Comparison of ENCODE assay signal across 9 cellular contexts in the genomic region with DNA sequence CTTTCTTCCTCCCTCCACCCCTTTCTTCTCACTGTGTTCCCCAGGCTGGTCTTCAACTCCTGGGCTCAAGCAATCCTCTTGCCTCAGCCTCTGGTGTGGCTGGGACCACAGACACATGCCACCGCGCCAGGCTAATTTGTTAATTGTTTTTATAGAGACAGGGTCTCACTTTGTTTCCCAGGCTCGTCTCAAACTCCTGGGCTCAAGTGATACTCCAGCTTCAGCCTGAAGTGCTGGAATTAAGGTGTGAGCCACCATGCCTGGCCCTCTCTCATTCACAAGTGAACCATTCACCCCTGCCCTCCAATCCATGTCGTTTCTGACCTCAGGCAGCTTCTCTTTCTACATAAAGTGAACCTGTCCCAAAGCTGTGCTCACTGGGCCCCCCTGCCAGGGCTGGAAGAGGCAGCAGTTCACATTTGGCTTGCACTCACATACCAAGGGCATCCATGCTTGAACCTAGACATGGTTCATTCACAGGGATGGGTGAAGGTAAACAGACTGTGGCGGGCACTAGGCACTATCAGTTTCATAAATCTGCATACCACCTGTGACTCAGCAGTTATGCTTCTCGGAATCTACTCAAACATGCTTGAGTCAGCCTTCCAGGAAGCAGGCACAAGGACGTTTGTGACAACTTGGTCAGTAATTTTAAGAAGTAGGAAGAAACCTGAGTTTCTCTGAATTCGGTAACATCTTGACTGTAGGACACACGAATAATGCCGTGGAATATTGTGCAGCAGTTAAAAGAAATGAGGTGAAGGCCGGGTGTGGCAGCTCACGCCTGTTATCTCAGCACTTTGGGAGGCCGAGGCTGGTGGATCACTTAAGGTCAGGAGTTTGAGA. TPM values are rescaled to one million over a fixed set of nuclear protein-coding genes. Genes with fewer than 3 reads are reported as not detected.
DNase-seq lines count a peak whose midpoint lies in the region; ATAC-seq, FAIRE-seq and TF ChIP-seq lines count a peak whose summit lies in the region.
"Had no signal": no experiment of that assay in that cellular context is flagged by ENCODE, and none has a peak within 500 bp of the region (broad histone marks: within the 10 kb centered on the region; RNA-seq: fewer than 3 reads in every experiment).

No MANE protein-coding gene starts in this region.

- peaks cover 38% of the 10 kb centered on the region for H3K4me1 Mint-ChIP-seq in activated naive CD8-positive, alpha-beta T cell (ENCODE audit: low read depth)
- peaks cover 62% of the 10 kb centered on the region for H3K4me1 Mint-ChIP-seq in stimulated activated effector memory CD8-positive, alpha-beta T cell treated with anti-CD3 and anti-CD28 coated beads, Interleukin-12 subunit alpha, Interleukin-12 subunit beta, amount 100 ng/mL, for 72 hours

- POLR2A ChIA-PET in RWPE1 (lab: Yijun Ruan, JAX; ENCODE audit: low non-redundant PET): interaction anchor here (0.6 kb wide), 1 partner anchor 35 kb away, joined by 3 read pairs; a partner anchor contains a TSS

- H3K4me3 Mint-ChIP-seq in activated naive CD8-positive, alpha-beta T cell: peak overlapping the region; percentile 43
- H3K4me3 Mint-ChIP-seq in stimulated activated effector memory CD8-positive, alpha-beta T cell treated with anti-CD3 and anti-CD28 coated beads, Interleukin-12 subunit alpha, Interleukin-12 subunit beta, amount 100 ng/mL, for 72 hours: peak overlapping the region; percentile 65

- H3K4me1 ChIP-seq in kidney (ENCODE audit: control insufficient read depth in 1 of 2, insufficient read depth in 1 of 2, low read depth in 1 of 2, low read length in 2 of 2): peaks cover 10 to 21% of the 10 kb centered on the region in 2 donors

- no peaks in the 10 kb centered on the region for H3K9me3 ChIP-seq in kidney (ENCODE audit: control insufficient read depth in 1 of 2, low read length in 2 of 2)

- H3K27ac Mint-ChIP-seq in activated naive CD8-positive, alpha-beta T cell: peak overlapping the region; percentile 91
- H3K27ac Mint-ChIP-seq in stimulated activated effector memory CD8-positive, alpha-beta T cell treated with anti-CD3 and anti-CD28 coated beads, Interleukin-12 subunit alpha, Interleukin-12 subunit beta, amount 100 ng/mL, for 72 hours: peak overlapping the region; percentile 96

- H3K36me3 ChIP-seq in kidney (ENCODE audit: control insufficient read depth in 1 of 2, insufficient read depth in 2 of 2, low read length in 2 of 2): peaks cover 0 to 3% of the 10 kb centered on the region in 2 donors

- ATAC-seq in HG03342 (IDR thresholded peaks at IDR 0.05; ENCODE audit: unreplicated experiment): peak; percentile 50
- peak; percentile 85 for ATAC-seq in stimulated activated effector memory CD8-positive, alpha-beta T cell treated with anti-CD3 and anti-CD28 coated beads, Interleukin-12 subunit alpha, Interleukin-12 subunit beta, amount 100 ng/mL, for 72 hours

- H3K27ac ChIP-seq in RWPE1 (peak overlapping the region; percentile 98), kidney (ENCODE audit: low read depth in 2 of 2, low read length in 2 of 2) (peak overlapping the region; percentile 86 to 88)

- H3K4me3 ChIP-seq in kidney (ENCODE audit: low read length in 2 of 2): peak overlapping the region; percentile 3 to 22

- DNase-seq in DMS153 (lab: John Stamatoyannopoulos, UW): peak; percentile 61
- DNase-seq in DMS153 treated with DMSO at 0.1 percent for 48 hours (lab: John Stamatoyannopoulos, UW; ENCODE audit: unreplicated experiment): no peak
- peak; percentile 76 for DNase-seq in RWPE1 (ENCODE audit: low spot score)
- peak; percentile 89 for DNase-seq in kidney
- peak; percentile 51 to 88 for DNase-seq in stimulated activated effector memory CD8-positive, alpha-beta T cell treated with anti-CD3 and anti-CD28 coated beads, Interleukin-12 subunit alpha, Interleukin-12 subunit beta, amount 100 ng/mL, for 72 hours (ENCODE audit: low spot score in 2 of 2)
- DNase-seq in occipital lobe (lab: John Stamatoyannopoulos, UW): no peak
- DNase-seq: left cardiac atrium had no signal

- H3K27me3 Mint-ChIP-seq in activated naive CD8-positive, alpha-beta T cell: no peaks in the 10 kb centered on the region

- intact Hi-C loops in kidney (cut with DNase I): no loop called here

- peak; percentile 57 for FAIRE-seq in kidney (lab: Jason Lieb, UNC)

- H3K9me3 Mint-ChIP-seq in activated naive CD8-positive, alpha-beta T cell (ENCODE audit: low read depth): no peaks in the 10 kb centered on the region
- no peaks in the 10 kb centered on the region for H3K9me3 Mint-ChIP-seq in stimulated activated effector memory CD8-positive, alpha-beta T cell treated with anti-CD3 and anti-CD28 coated beads, Interleukin-12 subunit alpha, Interleukin-12 subunit beta, amount 100 ng/mL, for 72 hours

- TF ChIP-seq CTCF in RWPE1 (conservative IDR thresholded peaks at IDR 0.05; ENCODE audit: low read depth) (no peak), kidney (IDR thresholded peaks at IDR 0.05; ENCODE audit: borderline replicate concordance, extremely low read depth, insufficient read depth) (no peak)

- CTCF ChIA-PET in RWPE1 (lab: Yijun Ruan, JAX): interaction anchor here (0.9 kb wide), 1 partner anchor 172 kb away, joined by 3 read pairs; no protein-coding TSS in a partner anchor

- H3K36me3 Mint-ChIP-seq in activated naive CD8-positive, alpha-beta T cell: peaks cover 2% of the 10 kb centered on the region
- H3K36me3 Mint-ChIP-seq in stimulated activated effector memory CD8-positive, alpha-beta T cell treated with anti-CD3 and anti-CD28 coated beads, Interleukin-12 subunit alpha, Interleukin-12 subunit beta, amount 100 ng/mL, for 72 hours: peaks cover 38% of the 10 kb centered on the region

- peak overlapping the region in 1 of 2 donors; percentile 21 for H3K9ac ChIP-seq in kidney (ENCODE audit: low read length in 2 of 2)

RNA-seq across cellular contexts. Expression of a gene that starts 6.0 kb away (rescaled TPM):
- 276 TPM for total RNA-seq in kidney
- polyA plus RNA-seq in kidney (ENCODE audit: insufficient read depth, low read depth, low replicate concordance): 43.4 TPM
- 17.5 TPM for total RNA-seq in occipital lobe

RNA-seq across cellular contexts. Expression of a gene that starts 34.4 kb away (rescaled TPM):
- total RNA-seq in kidney: 24.5 TPM
- polyA plus RNA-seq in kidney (ENCODE audit: insufficient read depth, low read depth, low replicate concordance): 11.3 TPM
- 4.8 TPM for total RNA-seq in occipital lobe

RNA-seq across cellular contexts. Expression of a gene that starts 34.5 kb away (rescaled TPM):
- total RNA-seq in kidney (63.2 TPM), occipital lobe (1.9 TPM)
- 25.9 TPM for polyA plus RNA-seq in kidney (ENCODE audit: insufficient read depth, low read depth, low replicate concordance)

Comparison
In these comparisons a context has a peak if more than half of its experiments do, and no peak if none do; other contexts are left out.
1. DNase-seq: peak in DMS153 (single experiment), RWPE1 (single experiment), kidney (single experiment) and stimulated activated effector memory CD8-positive, alpha-beta T cell treated with anti-CD3 and anti-CD28 coated beads, Interleukin-12 subunit alpha, Interleukin-12 subunit beta, amount 100 ng/mL, for 72 hours (2 of 2); none in DMS153 treated with DMSO at 0.1 percent for 48 hours (single experiment) and occipital lobe (single experiment).
2. RNA of a gene that starts 6.0 kb away (total RNA-seq): 276 TPM in kidney (single experiment); 17.5 TPM in occipital lobe (single experiment); every median in the first group is over 10 times any median in the second.
3. RNA of a gene that starts 34.5 kb away (total RNA-seq): 63.2 TPM in kidney (single experiment); 1.9 TPM in occipital lobe (single experiment); every median in the first group is over 10 times any median in the second.